8 cellular contexts compared by ENCODE assay signal in genomic region chr12:92928431-92928961, GRCh38. TPM values are rescaled to one million over a fixed set of nuclear protein-coding genes. Genes with fewer than 3 reads are reported as not detected.
A peak's percentile ranks its signal among the peaks of the same experiment; 100 is the strongest.
DNase-seq lines count a peak whose midpoint lies in the region; ATAC-seq and TF ChIP-seq lines count a peak whose summit lies in the region.

No MANE protein-coding gene starts in this region.

- H3K36me3 ChIP-seq in iPS-15b (ENCODE audit: control insufficient read depth, insufficient read depth, low read length) = no peaks in the 10 kb centered on the region
- no peaks in the 10 kb centered on the region for H3K36me3 ChIP-seq in skeletal muscle tissue (ENCODE audit: control insufficient read depth in 3 of 3, insufficient read depth in 3 of 3, low read length in 3 of 3)

- H3K9ac ChIP-seq in iPS-15b (ENCODE audit: low read depth, low read length) = no peak overlapping the region
- peak overlapping the region; percentile 89 to 90 (median 89) for H3K9ac ChIP-seq in skeletal muscle tissue (ENCODE audit: low read depth in 1 of 3, low read length in 3 of 3)

- DNase-seq in amygdala (lab: John Stamatoyannopoulos, UW) (peak in 35 of 56 donors; percentile 13 to 71 (median 39)), HCEC 1CT (no peak), DMS153 (lab: John Stamatoyannopoulos, UW) (no peak)

- H3K4me3 ChIP-seq in iPS-15b (ENCODE audit: low read depth, low read length) (peak overlapping the region; percentile 54), skeletal muscle tissue (ENCODE audit: low read length in 3 of 3) (peak overlapping the region; percentile 72 to 81 (median 74))

- no peaks in the 10 kb centered on the region for H3K27me3 ChIP-seq in iPS-15b (ENCODE audit: control insufficient read depth, insufficient read depth, low read length)
- no peaks in the 10 kb centered on the region for H3K27me3 ChIP-seq in skeletal muscle tissue (ENCODE audit: control insufficient read depth in 3 of 3, insufficient read depth in 3 of 3, low read length in 3 of 3)

- H3K4me1 ChIP-seq in iPS-15b (ENCODE audit: control insufficient read depth, insufficient read depth, low read length) (peaks cover 18% of the 10 kb centered on the region), skeletal muscle tissue (ENCODE audit: control insufficient read depth in 3 of 3, insufficient read depth in 3 of 3, low read length in 3 of 3) (peaks cover 15 to 23% (median 23%) of the 10 kb centered on the region in 3 donors)

- peak; percentile 20 for ATAC-seq in GM18511 (IDR thresholded peaks at IDR 0.05; ENCODE audit: unreplicated experiment)
- ATAC-seq in HG02973 (IDR thresholded peaks at IDR 0.05; ENCODE audit: unreplicated experiment) = peak; percentile 4
- ATAC-seq in SK-N-SH treated with all-trans-retinoic acid at 6 μM for 48 hours = peak; percentile 29

- H3K27ac ChIP-seq in skeletal muscle tissue (ENCODE audit: low read depth, low read length) = peak overlapping the region; percentile 98

- H3K9me3 ChIP-seq in iPS-15b (ENCODE audit: control insufficient read depth, insufficient read depth, low read length) = no peaks in the 10 kb centered on the region
- no peaks in the 10 kb centered on the region for H3K9me3 ChIP-seq in skeletal muscle tissue (ENCODE audit: control insufficient read depth in 3 of 3, low read length in 3 of 3)

TF ChIP-seq in SK-N-SH treated with all-trans-retinoic acid at 6 μM for 48 hours, 23 proteins besides CTCF, POLR2A, EP300 and RAD21:
- TF ChIP-seq ZFP30 (CRISPR knock-in tag; IDR thresholded peaks at IDR 0.05) (no peak), OSR1 (CRISPR knock-in tag; IDR thresholded peaks at IDR 0.05) (no peak), POU6F1 (CRISPR knock-in tag; IDR thresholded peaks at IDR 0.05; ENCODE audit: borderline replicate concordance, low read depth) (no peak), ESRRG (CRISPR knock-in tag; IDR thresholded peaks at IDR 0.05) (no peak), BACH2 (CRISPR knock-in tag; IDR thresholded peaks at IDR 0.05; ENCODE audit: borderline replicate concordance) (no peak), RARB (CRISPR knock-in tag; IDR thresholded peaks at IDR 0.05) (no peak), SNAI2 (CRISPR knock-in tag; IDR thresholded peaks at IDR 0.05) (no peak), TOX (CRISPR knock-in tag; IDR thresholded peaks at IDR 0.05; ENCODE audit: borderline replicate concordance) (no peak), CSRNP3 (CRISPR knock-in tag; IDR thresholded peaks at IDR 0.05) (no peak), ISL1 (CRISPR knock-in tag; IDR thresholded peaks at IDR 0.05) (no peak), TCF4 (CRISPR knock-in tag; IDR thresholded peaks at IDR 0.05; ENCODE audit: borderline replicate concordance) (no peak), CSDC2 (CRISPR knock-in tag; IDR thresholded peaks at IDR 0.05) (no peak), TSHZ2 (CRISPR knock-in tag; IDR thresholded peaks at IDR 0.05) (no peak), GLIS3 (CRISPR knock-in tag; IDR thresholded peaks at IDR 0.05) (no peak), ZC3H10 (CRISPR knock-in tag; IDR thresholded peaks at IDR 0.05) (no peak), ZNF70 (CRISPR knock-in tag; IDR thresholded peaks at IDR 0.05) (no peak)
- TF ChIP-seq, protein P1, sequence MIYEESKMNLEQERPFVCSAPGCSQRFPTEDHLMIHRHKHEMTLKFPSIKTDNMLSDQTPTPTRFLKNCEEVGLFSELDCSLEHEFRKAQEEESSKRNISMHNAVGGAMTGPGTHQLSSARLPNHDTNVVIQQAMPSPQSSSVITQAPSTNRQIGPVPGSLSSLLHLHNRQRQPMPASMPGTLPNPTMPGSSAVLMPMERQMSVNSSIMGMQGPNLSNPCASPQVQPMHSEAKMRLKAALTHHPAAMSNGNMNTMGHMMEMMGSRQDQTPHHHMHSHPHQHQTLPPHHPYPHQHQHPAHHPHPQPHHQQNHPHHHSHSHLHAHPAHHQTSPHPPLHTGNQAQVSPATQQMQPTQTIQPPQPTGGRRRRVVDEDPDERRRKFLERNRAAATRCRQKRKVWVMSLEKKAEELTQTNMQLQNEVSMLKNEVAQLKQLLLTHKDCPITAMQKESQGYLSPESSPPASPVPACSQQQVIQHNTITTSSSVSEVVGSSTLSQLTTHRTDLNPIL (CRISPR knock-in tag; IDR thresholded peaks at IDR 0.05; ENCODE audit: low read depth) = no peak
- TF ChIP-seq, protein P2, sequence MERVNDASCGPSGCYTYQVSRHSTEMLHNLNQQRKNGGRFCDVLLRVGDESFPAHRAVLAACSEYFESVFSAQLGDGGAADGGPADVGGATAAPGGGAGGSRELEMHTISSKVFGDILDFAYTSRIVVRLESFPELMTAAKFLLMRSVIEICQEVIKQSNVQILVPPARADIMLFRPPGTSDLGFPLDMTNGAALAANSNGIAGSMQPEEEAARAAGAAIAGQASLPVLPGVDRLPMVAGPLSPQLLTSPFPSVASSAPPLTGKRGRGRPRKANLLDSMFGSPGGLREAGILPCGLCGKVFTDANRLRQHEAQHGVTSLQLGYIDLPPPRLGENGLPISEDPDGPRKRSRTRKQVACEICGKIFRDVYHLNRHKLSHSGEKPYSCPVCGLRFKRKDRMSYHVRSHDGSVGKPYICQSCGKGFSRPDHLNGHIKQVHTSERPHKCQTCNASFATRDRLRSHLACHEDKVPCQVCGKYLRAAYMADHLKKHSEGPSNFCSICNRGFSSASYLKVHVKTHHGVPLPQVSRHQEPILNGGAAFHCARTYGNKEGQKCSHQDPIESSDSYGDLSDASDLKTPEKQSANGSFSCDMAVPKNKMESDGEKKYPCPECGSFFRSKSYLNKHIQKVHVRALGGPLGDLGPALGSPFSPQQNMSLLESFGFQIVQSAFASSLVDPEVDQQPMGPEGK (CRISPR knock-in tag; IDR thresholded peaks at IDR 0.05; ENCODE audit: borderline replicate concordance) = no peak
TF ChIP-seq in SK-N-SH treated with all-trans-retinoic acid at 6 μM for 48 hours: peak in this region for 0.

RNA-seq across cellular contexts. Expression of gene EEA1, which starts 0.6 kb away (rescaled TPM):
- total RNA-seq in skeletal muscle tissue = 9.4 TPM

Comparison
In these comparisons a context has a peak if more than half of its experiments do, and no peak if none do; other contexts are left out.
1. DNase-seq: peak in amygdala (35 of 56); none in HCEC 1CT (single experiment) and DMS153 (single experiment).
2. Peak in every context shown above with its lines, with median percentiles within 50 percentile points of each other: ATAC-seq.